33 cellular contexts compared by ENCODE assay signal in genomic region chr15:69544349-69545113, GRCh38.
"Had no signal": no experiment of that assay in that cellular context is flagged by ENCODE, and none has a peak within 500 bp of the region (broad histone marks: within the 10 kb centered on the region; RNA-seq: fewer than 3 reads in every experiment).

No MANE protein-coding gene starts in this region.

- H3K27ac ChIP-seq: adrenal gland, body of pancreas, esophagus muscularis mucosa, foreskin keratinocyte, gastrocnemius medialis, heart left ventricle, WERI-Rb-1 had no signal

- ATAC-seq: activated CD4-positive, CD25-positive, alpha-beta regulatory T cell treated with anti-CD3 and anti-CD28 coated beads, Interleukin-2, amount 50 U/mL, for 24 hours; activated CD8-positive, alpha-beta T cell treated with anti-CD3 and anti-CD28 coated beads for 36 hours; activated naive CD8-positive, alpha-beta T cell treated with anti-CD3 and anti-CD28 coated beads, Interleukin-2, amount 50 U/mL, for 24 hours; activated T-cell treated with anti-CD3 and anti-CD28 coated beads, Interleukin-2, amount 50 U/mL, for 4 hours; body of pancreas; effector memory CD8-positive, alpha-beta T cell; foreskin keratinocyte; gastrocnemius medialis; heart left ventricle had no signal

- H3K4me1 Mint-ChIP-seq: activated B cell treated with CpG ODN at 0.5 μM for 24 hours; activated naive CD4-positive, alpha-beta T cell treated with anti-CD3 and anti-CD28 coated beads, Interleukin-2, amount 50 U/mL, for 24 hours; activated naive CD8-positive, alpha-beta T cell treated with anti-CD3 and anti-CD28 coated beads for 36 hours; activated naive CD8-positive, alpha-beta T cell treated with anti-CD3 and anti-CD28 coated beads, Interleukin-2, amount 50 U/mL, for 24 hours had no signal

- H3K4me3 Mint-ChIP-seq: activated B cell treated with CpG ODN at 0.5 μM for 24 hours; activated CD8-positive, alpha-beta T cell treated with anti-CD3 and anti-CD28 coated beads for 36 hours; activated naive CD4-positive, alpha-beta T cell treated with anti-CD3 and anti-CD28 coated beads for 36 hours; activated naive CD4-positive, alpha-beta T cell treated with anti-CD3 and anti-CD28 coated beads, Interleukin-2, amount 50 U/mL, for 24 hours; activated naive CD8-positive, alpha-beta T cell treated with anti-CD3 and anti-CD28 coated beads for 36 hours; activated naive CD8-positive, alpha-beta T cell treated with anti-CD3 and anti-CD28 coated beads, Interleukin-2, amount 50 U/mL, for 24 hours; activated T-cell treated with anti-CD3 and anti-CD28 coated beads, Interleukin-2, amount 50 U/mL, for 4 hours; effector memory CD8-positive, alpha-beta T cell; T-helper 1 cell treated with Interleukin-12 subunit alpha and Interleukin-12 subunit beta and Interleukin-4 antibody, amounts not matched to agents 30 μg/mL and 1 μg/mL, for 36 hours; T-helper 2 cell treated with Interferon-gamma antibody and Interleukin-4, amounts not matched to agents 5 μg/mL and 100 μg/mL, for 36 hours had no signal

- H3K36me3 ChIP-seq: adrenal gland, esophagus muscularis mucosa, gastrocnemius medialis, heart left ventricle, WERI-Rb-1 had no signal

- H3K36me3 Mint-ChIP-seq: activated naive CD4-positive, alpha-beta T cell treated with anti-CD3 and anti-CD28 coated beads, Interleukin-2, amount 50 U/mL, for 24 hours; activated naive CD8-positive, alpha-beta T cell treated with anti-CD3 and anti-CD28 coated beads for 36 hours had no signal

- H3K27me3 ChIP-seq: body of pancreas, gastrocnemius medialis had no signal

- H3K9me3 Mint-ChIP-seq: activated B cell treated with CpG ODN at 0.5 μM for 24 hours; activated CD8-positive, alpha-beta T cell treated with anti-CD3 and anti-CD28 coated beads for 36 hours; activated naive CD4-positive, alpha-beta T cell treated with anti-CD3 and anti-CD28 coated beads for 36 hours; activated naive CD4-positive, alpha-beta T cell treated with anti-CD3 and anti-CD28 coated beads, Interleukin-2, amount 50 U/mL, for 24 hours; activated naive CD8-positive, alpha-beta T cell treated with anti-CD3 and anti-CD28 coated beads for 36 hours; activated naive CD8-positive, alpha-beta T cell treated with anti-CD3 and anti-CD28 coated beads, Interleukin-2, amount 50 U/mL, for 24 hours; activated T-cell treated with anti-CD3 and anti-CD28 coated beads, Interleukin-2, amount 50 U/mL, for 4 hours; activated T-helper 2 cell treated with anti-CD3 and anti-CD28 coated beads, Interferon-gamma antibody, Interleukin-2, Interleukin-4, amounts not matched to agents 10 μg/mL and 5 μg/mL and 100 μg/mL, durations not matched to agents 14 hours and 24 hours and 36 hours; effector memory CD8-positive, alpha-beta T cell; T-helper 1 cell treated with Interleukin-12 subunit alpha and Interleukin-12 subunit beta and Interleukin-4 antibody, amounts not matched to agents 30 μg/mL and 1 μg/mL, for 36 hours; T-helper 2 cell treated with Interferon-gamma antibody and Interleukin-4, amounts not matched to agents 5 μg/mL and 100 μg/mL, for 36 hours had no signal

- H3K9me3 ChIP-seq: adrenal gland, body of pancreas, esophagus muscularis mucosa, gastrocnemius medialis, heart left ventricle had no signal

- DNase-seq: activated B cell treated with CpG ODN at 0.5 μM for 24 hours; activated CD4-positive, alpha-beta T cell treated with anti-CD3 and anti-CD28 coated beads for 48 hours; activated CD4-positive, alpha-beta T cell treated with anti-CD3 and anti-CD28 coated beads, Interleukin-2, amount 50 U/mL, for 1 hour; activated CD4-positive, alpha-beta T cell treated with anti-CD3 and anti-CD28 coated beads, Interleukin-2, amount 50 U/mL, for 48 hours; activated CD8-positive, alpha-beta memory T cell treated with anti-CD3 and anti-CD28 coated beads for 24 hours; activated CD8-positive, alpha-beta T cell treated with anti-CD3 and anti-CD28 coated beads for 36 hours; activated effector memory CD4-positive, alpha-beta T cell treated with anti-CD3 and anti-CD28 coated beads, Interleukin-2, amount 50 U/mL, for 16 hours; activated naive CD4-positive, alpha-beta T cell treated with anti-CD3 and anti-CD28 coated beads for 36 hours; activated naive CD8-positive, alpha-beta T cell treated with anti-CD3 and anti-CD28 coated beads for 36 hours; activated naive CD8-positive, alpha-beta T cell treated with anti-CD3 and anti-CD28 coated beads, Interleukin-2, amount 50 U/mL, for 24 hours; activated T-cell treated with anti-CD3 and anti-CD28 coated beads, Interleukin-2, amount 50 U/mL, for 4 hours; adrenal gland; amygdala; aorta; body of pancreas; caudate nucleus; cortex of kidney; dermis blood vessel endothelial cell; effector CD4-positive, alpha-beta T cell; effector memory CD8-positive, alpha-beta T cell; erythroblast; foreskin keratinocyte; gastrocnemius medialis; glutamatergic neuron; heart left ventricle; T1000; WERI-Rb-1 had no signal

- H3K27me3 Mint-ChIP-seq: activated naive CD4-positive, alpha-beta T cell treated with anti-CD3 and anti-CD28 coated beads, Interleukin-2, amount 50 U/mL, for 24 hours had no signal

- H3K4me1 ChIP-seq: adrenal gland, body of pancreas, esophagus muscularis mucosa, foreskin keratinocyte had no signal

- H3K4me3 ChIP-seq: adrenal gland, body of pancreas, esophagus muscularis mucosa, gastrocnemius medialis, heart left ventricle had no signal

- H3K27ac Mint-ChIP-seq: activated B cell treated with CpG ODN at 0.5 μM for 24 hours; activated CD8-positive, alpha-beta T cell treated with anti-CD3 and anti-CD28 coated beads for 36 hours; activated naive CD4-positive, alpha-beta T cell treated with anti-CD3 and anti-CD28 coated beads for 36 hours; activated naive CD4-positive, alpha-beta T cell treated with anti-CD3 and anti-CD28 coated beads, Interleukin-2, amount 50 U/mL, for 24 hours; activated naive CD8-positive, alpha-beta T cell treated with anti-CD3 and anti-CD28 coated beads for 36 hours; activated naive CD8-positive, alpha-beta T cell treated with anti-CD3 and anti-CD28 coated beads, Interleukin-2, amount 50 U/mL, for 24 hours; activated T-helper 2 cell treated with anti-CD3 and anti-CD28 coated beads, Interferon-gamma antibody, Interleukin-2, Interleukin-4, amounts not matched to agents 10 μg/mL and 5 μg/mL and 100 μg/mL, durations not matched to agents 14 hours and 24 hours and 36 hours; effector memory CD8-positive, alpha-beta T cell; T-helper 1 cell treated with Interleukin-12 subunit alpha and Interleukin-12 subunit beta and Interleukin-4 antibody, amounts not matched to agents 30 μg/mL and 1 μg/mL, for 36 hours; T-helper 2 cell treated with Interferon-gamma antibody and Interleukin-4, amounts not matched to agents 5 μg/mL and 100 μg/mL, for 36 hours had no signal
